11 cellular contexts compared by ENCODE assay signal in the genomic region with DNA sequence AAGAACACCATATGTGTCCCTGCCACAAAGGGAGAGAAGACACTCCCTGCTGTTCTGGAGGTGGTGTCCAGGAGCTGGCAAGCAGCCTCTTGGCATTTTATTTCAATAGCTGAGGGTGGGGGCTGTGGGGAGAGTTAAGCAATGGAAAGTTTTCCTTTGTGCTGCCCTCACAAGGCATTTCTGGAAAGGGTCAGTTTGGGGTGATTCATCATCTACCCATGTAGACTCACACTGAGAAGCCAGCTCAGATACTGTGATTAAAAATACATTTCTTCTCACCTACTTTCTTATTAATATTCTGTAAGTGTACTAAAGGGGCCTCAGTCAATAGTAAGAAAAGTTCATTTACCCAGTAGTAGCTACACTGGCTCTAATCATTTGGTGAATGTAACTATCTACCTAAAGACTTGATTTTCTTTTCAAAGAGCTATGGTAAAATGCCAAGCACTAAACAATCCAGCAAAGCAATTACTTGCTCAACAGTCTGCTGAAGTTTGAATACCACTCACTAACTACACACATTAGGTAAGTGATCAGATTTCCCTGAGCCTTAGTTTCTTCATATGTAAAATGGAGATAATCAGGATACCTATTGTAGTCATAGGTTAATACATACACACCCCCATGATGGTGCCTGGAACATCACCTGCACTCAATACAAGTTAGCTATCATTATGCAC. TPM values are rescaled to one million over a fixed set of nuclear protein-coding genes. Genes with fewer than 3 reads are reported as not detected.
DNase-seq lines count a peak whose midpoint lies in the region; ATAC-seq, FAIRE-seq and TF ChIP-seq lines count a peak whose summit lies in the region.
"Had no signal": no experiment of that assay in that cellular context is flagged by ENCODE, and none has a peak within 500 bp of the region (broad histone marks: within the 10 kb centered on the region; RNA-seq: fewer than 3 reads in every experiment).

No MANE protein-coding gene starts in this region.

- H3K36me3 ChIP-seq in HepG2 (replicated peaks in 1 of 2; ENCODE audit: control insufficient read depth in 1 of 2, insufficient read depth in 2 of 2, low read length in 2 of 2): no peaks in the 10 kb centered on the region
- H3K36me3 ChIP-seq in upper lobe of left lung: no peaks in the 10 kb centered on the region

- no peak for ATAC-seq in HepG2
- peak; percentile 75 to 82 for ATAC-seq in upper lobe of left lung (ENCODE audit: low FRiP score in 2 of 2)
- ATAC-seq in HG03139 (IDR thresholded peaks at IDR 0.05; ENCODE audit: unreplicated experiment): no peak

- POLR2A ChIA-PET in HepG2 (lab: Yijun Ruan, JAX): interaction anchor here (1.1 to 1.2 kb wide), 2 partner anchors 27 to 434 kb away, joined by 4 to 6 read pairs; no protein-coding TSS in a partner anchor

- no peak overlapping the region for H3K9ac ChIP-seq in HepG2 (ENCODE audit: insufficient read depth, low read depth, low read length)
- H3K9ac ChIP-seq: KMS-11 had no signal

- no peak overlapping the region for H3K27ac Mint-ChIP-seq in nephron progenitor cell

- no peak for FAIRE-seq in HepG2 (lab: Jason Lieb, UNC)
- FAIRE-seq: A204.1, TTC549 had no signal

- no peak for TF ChIP-seq RAD21 in HepG2 (CRISPR knock-in tag; IDR thresholded peaks at IDR 0.05)

- in situ Hi-C loops in HepG2 (cut with HindIII; ENCODE audit: extremely low pct_ligation_motif_present, low pct_unique_long_range_greater_than_20kb): no loop called here

- H3K79me2 ChIP-seq in HepG2 (ENCODE audit: insufficient read depth, low read length): no peaks in the 10 kb centered on the region

- intact Hi-C loops in HepG2 (cut with micrococcal nuclease; ENCODE audit: unreplicated experiment): no loop called here

- H3K4me3 ChIP-seq in HepG2 (replicated peaks in 1 of 3; ENCODE audit: insufficient read depth in 1 of 3, low read depth in 2 of 3, low read length in 3 of 3): no peak overlapping the region
- no peak overlapping the region for H3K4me3 ChIP-seq in upper lobe of left lung

- CTCF ChIA-PET in HepG2 (lab: Yijun Ruan, JAX; ENCODE audit: low intra/inter-chr PET ratio, low total read pairs): no interaction called here

- H4K20me1 ChIP-seq in HepG2 (ENCODE audit: insufficient read depth, low read length): no peaks in the 10 kb centered on the region

- no peak overlapping the region for H2AFZ ChIP-seq in HepG2 (ENCODE audit: low read length)

- no TSS peak for BruUV-seq in HepG2 (replicated peaks; lab: Mats Ljungman, UMichigan)

- H3K27me3 ChIP-seq in HepG2 (ENCODE audit: control insufficient read depth in 1 of 2, insufficient read depth in 2 of 2, low read length in 2 of 2) (no peaks in the 10 kb centered on the region; a peak in 1 of 5 replicates), upper lobe of left lung (no peaks in the 10 kb centered on the region)

- TF ChIP-seq CTCF in HepG2 (CRISPR knock-in tag; IDR thresholded peaks at IDR 0.05) (no peak), upper lobe of left lung (IDR thresholded peaks at IDR 0.05) (no peak), nephron progenitor cell (IDR thresholded peaks at IDR 0.05) (no peak)

- no peaks in the 10 kb centered on the region for H3K36me3 Mint-ChIP-seq in nephron progenitor cell (ENCODE audit: low read depth)

- TF ChIP-seq POLR2A in HepG2 (IDR thresholded peaks at IDR 0.05; ENCODE audit: insufficient read depth in 1 of 2, low read depth in 2 of 2, low read length in 2 of 2): no peak
- TF ChIP-seq POLR2A in upper lobe of left lung (IDR thresholded peaks at IDR 0.05): no peak

- H3K4me3 Mint-ChIP-seq in nephron progenitor cell: no peak overlapping the region

- H3K4me1 ChIP-seq in HepG2 (ENCODE audit: insufficient read depth, low read length) (peaks cover 58% of the 10 kb centered on the region), upper lobe of left lung (peaks cover 10 to 21% (median 13%) of the 10 kb centered on the region in 4 donors)

- H3K27ac ChIP-seq in HepG2 (ENCODE audit: extremely low read length, insufficient read depth, low read length): no peak overlapping the region
- H3K27ac ChIP-seq in upper lobe of left lung: peak overlapping the region; percentile 1 to 69 (median 54)
- H3K27ac ChIP-seq: KMS-11 had no signal

- H3K4me2 ChIP-seq in HepG2 (ENCODE audit: low read depth, low read length): no peak overlapping the region
- H3K4me2 ChIP-seq: KMS-11 had no signal

- H3K9me3 Mint-ChIP-seq in nephron progenitor cell: peaks cover 3% of the 10 kb centered on the region

- peaks cover 14% of the 10 kb centered on the region for H3K4me1 Mint-ChIP-seq in nephron progenitor cell

- TF ChIP-seq EP300 in HepG2 (IDR thresholded peaks at IDR 0.05; ENCODE audit: low read depth in 2 of 2, low read length in 2 of 2): peak in 1 of 2 experiments; percentile 25; a peak in 1 of 4 replicates
- no peak for TF ChIP-seq EP300 in HepG2 (CRISPR knock-in tag; IDR thresholded peaks at IDR 0.05; ENCODE audit: borderline replicate concordance)
- TF ChIP-seq EP300 in upper lobe of left lung (IDR thresholded peaks at IDR 0.05): peak in 1 of 4 donors; percentile 19

- peak; percentile 3 for DNase-seq in NCI-H1092 treated with DMSO at 0.1 percent for 48 hours (lab: John Stamatoyannopoulos, UW)
- DNase-seq in NCI-H1092 (lab: John Stamatoyannopoulos, UW): no peak
- DNase-seq in cerebellum (ENCODE audit: low spot score): peak; percentile 44
- no peak for DNase-seq in HepG2 (ENCODE audit: low spot score)
- peak in 1 of 2 donors; percentile 77 for DNase-seq in upper lobe of left lung
- DNase-seq in NCI-H2107 (lab: John Stamatoyannopoulos, UW): no peak
- DNase-seq in nephron progenitor cell: no peak

- H3K9me3 ChIP-seq in HepG2 (ENCODE audit: low read length) (peaks cover 7% of the 10 kb centered on the region; the same call in 1 of the 2 replicates), upper lobe of left lung (no peaks in the 10 kb centered on the region)

- peaks cover 9% of the 10 kb centered on the region for H3K27me3 Mint-ChIP-seq in nephron progenitor cell (ENCODE audit: low read depth, poor library complexity)

TF ChIP-seq in HepG2, 621 proteins besides CTCF, POLR2A, EP300 and RAD21:
- peak; percentile 53 for TF ChIP-seq FOSL2 (CRISPR knock-in tag; IDR thresholded peaks at IDR 0.05)
- TF ChIP-seq, protein P1, sequence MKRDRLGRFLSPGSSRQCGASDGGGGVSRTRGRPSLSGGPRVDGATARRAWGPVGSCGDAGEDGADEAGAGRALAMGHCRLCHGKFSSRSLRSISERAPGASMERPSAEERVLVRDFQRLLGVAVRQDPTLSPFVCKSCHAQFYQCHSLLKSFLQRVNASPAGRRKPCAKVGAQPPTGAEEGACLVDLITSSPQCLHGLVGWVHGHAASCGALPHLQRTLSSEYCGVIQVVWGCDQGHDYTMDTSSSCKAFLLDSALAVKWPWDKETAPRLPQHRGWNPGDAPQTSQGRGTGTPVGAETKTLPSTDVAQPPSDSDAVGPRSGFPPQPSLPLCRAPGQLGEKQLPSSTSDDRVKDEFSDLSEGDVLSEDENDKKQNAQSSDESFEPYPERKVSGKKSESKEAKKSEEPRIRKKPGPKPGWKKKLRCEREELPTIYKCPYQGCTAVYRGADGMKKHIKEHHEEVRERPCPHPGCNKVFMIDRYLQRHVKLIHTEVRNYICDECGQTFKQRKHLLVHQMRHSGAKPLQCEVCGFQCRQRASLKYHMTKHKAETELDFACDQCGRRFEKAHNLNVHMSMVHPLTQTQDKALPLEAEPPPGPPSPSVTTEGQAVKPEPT (CRISPR knock-in tag; IDR thresholded peaks at IDR 0.05; ENCODE audit: low read depth): no peak

RNA-seq across cellular contexts. Expression of a gene that starts 55.1 kb away (rescaled TPM):
- total RNA-seq in cerebellum (135 TPM), HepG2 (2016; rRNA removed; fragmentation: Illumina TruSeq; extraction: Trizol) (16.5 and 23.2 TPM in 2 replicates), upper lobe of left lung (1 to 10 TPM; 1.5 to 3.1 (median 2.0) TPM)
- 1.9 and 2.6 TPM in 2 replicates for total RNA-seq in HepG2 (2016; cell fraction: cytosol; rRNA removed; fragmentation: Illumina TruSeq; extraction: Trizol; ENCODE audit: low read depth)
- 16.3 and 22.3 TPM in 2 replicates for total RNA-seq in HepG2 (2016; cell fraction: insoluble cytoplasmic fraction; rRNA removed; fragmentation: Illumina TruSeq; extraction: Trizol)
- total RNA-seq in HepG2 (2016; cell fraction: membrane; rRNA removed; fragmentation: Illumina TruSeq; extraction: Trizol): 5.3 and 5.4 TPM in 2 replicates
- 34.4 and 35.7 TPM in 2 replicates for total RNA-seq in HepG2 (2016; cell fraction: nucleus; rRNA removed; fragmentation: Illumina TruSeq; extraction: Trizol)
- 43.2 and 47.1 TPM in 2 replicates for polyA plus RNA-seq in HepG2 (2011; rRNA removed)
- polyA plus RNA-seq in HepG2 (2011; cell fraction: cytosol; rRNA removed): 22.2 and 39.6 TPM in 2 replicates
- 29.2 and 40.9 TPM in 2 replicates for polyA plus RNA-seq in HepG2 (2011; cell fraction: nucleus; rRNA removed)
- polyA plus RNA-seq in HepG2 (2012): 42.0 and 55.4 TPM in 2 replicates
- 0.77 and 1.0 TPM in 2 replicates for polyA plus RNA-seq in HepG2 (2016; cell fraction: cytosol; fragmentation: Illumina TruSeq; extraction: Trizol; ENCODE audit: low read depth)
- polyA plus RNA-seq in HepG2 (2016; cell fraction: insoluble cytoplasmic fraction; fragmentation: Illumina TruSeq; extraction: Trizol; ENCODE audit: low read depth): 5.4 and 6.4 TPM in 2 replicates
- 1.1 and 1.5 TPM in 2 replicates for polyA plus RNA-seq in HepG2 (2016; cell fraction: membrane; fragmentation: Illumina TruSeq; extraction: Trizol; ENCODE audit: low read depth)
- 15.3 and 15.8 TPM in 2 replicates for polyA plus RNA-seq in HepG2 (2016; cell fraction: nucleus; fragmentation: Illumina TruSeq; extraction: Trizol; ENCODE audit: insufficient read depth, low read depth)
- 0.12 and 435 TPM in 2 replicates for polyA minus RNA-seq in HepG2 (2011; rRNA and poly(A)+ RNA removed; ENCODE audit: low replicate concordance)
- polyA minus RNA-seq in HepG2 (2011; cell fraction: cytosol; rRNA and poly(A)+ RNA removed): 92.0 and 179 TPM in 2 replicates
- polyA minus RNA-seq in HepG2 (2011; cell fraction: nucleus; rRNA and poly(A)+ RNA removed): 140 and 207 TPM in 2 replicates

Comparison
In these comparisons a context has a peak if more than half of its experiments do, and no peak if none do; other contexts are left out.
1. DNase-seq: peak in NCI-H1092 treated with DMSO at 0.1 percent for 48 hours (single experiment) and cerebellum (single experiment); none in NCI-H1092 (single experiment), HepG2 (single experiment), NCI-H2107 (single experiment) and nephron progenitor cell (single experiment).
2. ATAC-seq: peak in upper lobe of left lung (2 of 2); none in HepG2 (single experiment) and HG03139 (single experiment).